ENCODE assay signal across 30 cellular contexts in genomic region chr19:56347163-56347778, GRCh38. TPM values are rescaled to one million over a fixed set of nuclear protein-coding genes. Genes with fewer than 3 reads are reported as not detected.
"Had no signal": no experiment of that assay in that cellular context is flagged by ENCODE, and none has a peak within 500 bp of the region (broad histone marks: within the 10 kb centered on the region; RNA-seq: fewer than 3 reads in every experiment).

No MANE protein-coding gene starts in this region.

- H3K4me1 ChIP-seq: colonic mucosa had no signal

- FAIRE-seq: bronchial epithelial cell, RCC 7860 had no signal

- H3K27ac Mint-ChIP-seq: activated CD4-positive, alpha-beta memory T cell treated with anti-CD3 and anti-CD28 coated beads for 36 hours; activated naive CD4-positive, alpha-beta T cell treated with anti-CD3 and anti-CD28 coated beads, Interleukin-2, amount 10 ng/mL, durations not matched to agents 7 days and 5 days; activated naive CD8-positive, alpha-beta T cell; activated naive CD8-positive, alpha-beta T cell treated with anti-CD3 and anti-CD28 coated beads, Interleukin-2, amount 50 U/mL, for 24 hours; activated T-helper 1 cell treated with anti-CD3 and anti-CD28 coated beads, Interleukin-12 subunit alpha, Interleukin-12 subunit beta, Interleukin-2, Interleukin-4 antibody, amounts not matched to agents 30 ng/mL and 10 ng/mL and 1 ng/mL, durations not matched to agents 14 hours and 24 hours and 36 hours; brain; T-helper 2 cell treated with Interferon-gamma antibody and Interleukin-4, amounts not matched to agents 5 μg/mL and 100 μg/mL, for 36 hours had no signal

- DNase-seq: activated CD4-positive, alpha-beta memory T cell treated with anti-CD3 and anti-CD28 coated beads for 36 hours; activated CD4-positive, alpha-beta T cell treated with anti-CD3 and anti-CD28 coated beads for 4 hours; activated CD4-positive, alpha-beta T cell treated with anti-CD3 and anti-CD28 coated beads, Interleukin-2, amount 50 U/mL, for 1 hour; activated CD4-positive, CD25-positive, alpha-beta regulatory T cell treated with anti-CD3 and anti-CD28 coated beads, Interleukin-2, amount 50 U/mL, for 72 hours; activated CD8-positive, alpha-beta memory T cell treated with anti-CD3 and anti-CD28 coated beads, Interleukin-2, amount 50 U/mL, for 4 hours; activated naive CD4-positive, alpha-beta T cell treated with anti-CD3 and anti-CD28 coated beads, Interleukin-2, amount 10 ng/mL, durations not matched to agents 7 days and 5 days; activated naive CD8-positive, alpha-beta T cell treated with anti-CD3 and anti-CD28 coated beads, Interleukin-2, amount 50 U/mL, for 24 hours; activated T-cell treated with anti-CD3 and anti-CD28 coated beads for 4 hours; activated T-cell treated with anti-CD3 and anti-CD28 coated beads, Interleukin-2, amount 50 U/mL, for 4 hours; anterior cingulate cortex; colonic mucosa; MM.1S; MV-4-11; NCI-H1092; NCI-H1436 treated with DMSO at 0.1 percent for 48 hours; NCI-H1694 treated with DMSO at 0.1 percent for 48 hours; NCI-H2029; NCI-H345; NCI-H524 treated with DMSO at 0.1 percent for 48 hours; PC-3; Right ventricle myocardium superior had no signal

- H3K27me3 ChIP-seq: colonic mucosa had no signal

- H3K4me1 Mint-ChIP-seq: activated naive CD4-positive, alpha-beta T cell treated with anti-CD3 and anti-CD28 coated beads, Interleukin-2, amount 10 ng/mL, durations not matched to agents 7 days and 5 days; central memory CD8-positive, alpha-beta T cell had no signal

- H3K27me3 Mint-ChIP-seq: brain had no signal

- H3K36me3 Mint-ChIP-seq: activated naive CD4-positive, alpha-beta T cell treated with anti-CD3 and anti-CD28 coated beads, Interleukin-2, amount 10 ng/mL, durations not matched to agents 7 days and 5 days had no signal

- H3K27ac ChIP-seq: colonic mucosa, KMS-11, RWPE1 had no signal

- H3K36me3 ChIP-seq: colonic mucosa had no signal

- H3K4me3 ChIP-seq: colonic mucosa had no signal

- H3K9ac ChIP-seq: KMS-11 had no signal

- H3K4me3 Mint-ChIP-seq: activated CD4-positive, alpha-beta memory T cell treated with anti-CD3 and anti-CD28 coated beads for 36 hours; activated naive CD4-positive, alpha-beta T cell treated with anti-CD3 and anti-CD28 coated beads, Interleukin-2, amount 10 ng/mL, durations not matched to agents 7 days and 5 days; activated naive CD8-positive, alpha-beta T cell; activated naive CD8-positive, alpha-beta T cell treated with anti-CD3 and anti-CD28 coated beads, Interleukin-2, amount 50 U/mL, for 24 hours; activated T-cell treated with anti-CD3 and anti-CD28 coated beads, Interleukin-2, amount 50 U/mL, for 4 hours; activated T-helper 1 cell treated with anti-CD3 and anti-CD28 coated beads, Interleukin-12 subunit alpha, Interleukin-12 subunit beta, Interleukin-2, Interleukin-4 antibody, amounts not matched to agents 30 ng/mL and 10 ng/mL and 1 ng/mL, durations not matched to agents 14 hours and 24 hours and 36 hours; brain; central memory CD8-positive, alpha-beta T cell; T-helper 2 cell treated with Interferon-gamma antibody and Interleukin-4, amounts not matched to agents 5 μg/mL and 100 μg/mL, for 36 hours had no signal

- H3K4me2 ChIP-seq: KMS-11 had no signal

- ATAC-seq: activated naive CD8-positive, alpha-beta T cell treated with anti-CD3 and anti-CD28 coated beads, Interleukin-2, amount 50 U/mL, for 24 hours; activated T-cell treated with anti-CD3 and anti-CD28 coated beads, Interleukin-2, amount 50 U/mL, for 4 hours; PC-3 had no signal

- H3K9me3 ChIP-seq: colonic mucosa had no signal

RNA-seq across cellular contexts. Expression of gene ZNF582, which starts 46.1 kb away (rescaled TPM):
- total RNA-seq: PC-3 had no signal
